ENCODE assay signal across 9 cellular contexts in genomic region chr5:175840050-175840841, GRCh38. TPM values are rescaled to one million over a fixed set of nuclear protein-coding genes. Genes with fewer than 3 reads are reported as not detected.
A peak's percentile ranks its signal among the peaks of the same experiment; 100 is the strongest.
DNase-seq lines count a peak whose midpoint lies in the region; ATAC-seq and TF ChIP-seq lines count a peak whose summit lies in the region.
"Had no signal": no experiment of that assay in that cellular context is flagged by ENCODE, and none has a peak within 500 bp of the region (broad histone marks: within the 10 kb centered on the region; RNA-seq: fewer than 3 reads in every experiment).

No MANE protein-coding gene starts in this region.

- intact Hi-C loops in heart left ventricle (cut with DNase I) (no loop called here), left cardiac atrium (cut with DNase I) (no loop called here)

- H3K4me3 ChIP-seq in heart left ventricle = no peak overlapping the region
- no peak overlapping the region for H3K4me3 ChIP-seq in RWPE2 (ENCODE audit: severe bottlenecking)
- H3K4me3 ChIP-seq: tibial artery had no signal

- no peak for DNase-seq in heart left ventricle
- no peak for DNase-seq in left cardiac atrium
- DNase-seq in RWPE2 (ENCODE audit: low spot score) = no peak
- DNase-seq in foreskin melanocyte = peak; percentile 2
- DNase-seq in type B pancreatic cell (ENCODE audit: extremely low spot score, unreplicated experiment) = no peak
- no peak for DNase-seq in stimulated activated CD4-positive, alpha-beta T cell treated with anti-CD3 and anti-CD28 coated beads, Interleukin-1b, Interleukin-23, amount 100 ng/mL, for 48 hours
- no peak for DNase-seq in hypothalamus (lab: John Stamatoyannopoulos, UW)
- DNase-seq in UCSD-AML1 (lab: John Stamatoyannopoulos, UW; ENCODE audit: unreplicated experiment) = no peak
- DNase-seq: tibial artery had no signal

- ATAC-seq in heart left ventricle = no peak
- no peak for ATAC-seq in left cardiac atrium
- no peak for ATAC-seq in RWPE2 (ENCODE audit: low read depth)

- no peaks in the 10 kb centered on the region for H3K36me3 Mint-ChIP-seq in type B pancreatic cell

- H3K36me3 ChIP-seq in heart left ventricle = no peaks in the 10 kb centered on the region
- no peaks in the 10 kb centered on the region for H3K36me3 ChIP-seq in RWPE2 (ENCODE audit: low read depth)
- H3K36me3 ChIP-seq: tibial artery had no signal

- peak in 11 of 12 donors; percentile 15 to 64 (median 40) for TF ChIP-seq CTCF in heart left ventricle (IDR thresholded peaks at IDR 0.05)
- peak; percentile 52 for TF ChIP-seq CTCF in RWPE2 (IDR thresholded peaks at IDR 0.05; ENCODE audit: poor library complexity, severe bottlenecking)
- TF ChIP-seq CTCF in type B pancreatic cell (conservative IDR thresholded peaks at IDR 0.05) = peak; percentile 73

- H3K9me3 ChIP-seq in heart left ventricle (peaks cover 0 to 13% (median 0%) of the 10 kb centered on the region in 12 donors), RWPE2 (ENCODE audit: severe bottlenecking) (no peaks in the 10 kb centered on the region)

- no peaks in the 10 kb centered on the region for H3K4me1 Mint-ChIP-seq in type B pancreatic cell (ENCODE audit: unreplicated experiment)

- no peak for TF ChIP-seq POLR2A in heart left ventricle (IDR thresholded peaks at IDR 0.05)

- H3K27ac Mint-ChIP-seq in type B pancreatic cell = no peak overlapping the region

- no peak overlapping the region for H3K27ac ChIP-seq in heart left ventricle
- no peak overlapping the region for H3K27ac ChIP-seq in RWPE2 (ENCODE audit: poor library complexity, severe bottlenecking)
- H3K27ac ChIP-seq: tibial artery had no signal

- no peaks in the 10 kb centered on the region for H3K4me1 ChIP-seq in heart left ventricle
- H3K4me1 ChIP-seq in RWPE2 (ENCODE audit: insufficient read depth, poor library complexity, severe bottlenecking) = peaks cover 5% of the 10 kb centered on the region
- H3K4me1 ChIP-seq: tibial artery had no signal

- peaks cover 3% of the 10 kb centered on the region for H3K27me3 Mint-ChIP-seq in type B pancreatic cell

- H3K9me3 Mint-ChIP-seq in type B pancreatic cell = no peaks in the 10 kb centered on the region

- H3K27me3 ChIP-seq in heart left ventricle = peaks cover 0 to 8% (median 0%) of the 10 kb centered on the region in 9 donors
- no peaks in the 10 kb centered on the region for H3K27me3 ChIP-seq in RWPE2 (ENCODE audit: insufficient read depth, poor library complexity, severe bottlenecking)

- H3K4me3 Mint-ChIP-seq in type B pancreatic cell = no peak overlapping the region

- 65 to 75% (median 70%) methylated on average over 5 of the region's 5 CpGs for WGBS in heart left ventricle, 4 donors

RNA-seq across cellular contexts. Expression of gene CPLX2, which starts 31.1 kb away (rescaled TPM):
- not detected for total RNA-seq in heart left ventricle
- polyA plus RNA-seq in heart left ventricle = not detected
- not detected for total RNA-seq in left cardiac atrium
- 2.4 and 5.5 TPM in 2 replicates for total RNA-seq in type B pancreatic cell (ENCODE audit: low replicate concordance)
